12 cellular contexts compared by ENCODE assay signal in genomic region chr12:52053570-52054209, GRCh38. TPM values are rescaled to one million over a fixed set of nuclear protein-coding genes. Genes with fewer than 3 reads are reported as not detected.
DNase-seq lines count a peak whose midpoint lies in the region; ATAC-seq lines count a peak whose summit lies in the region.
"Had no signal": no experiment of that assay in that cellular context is flagged by ENCODE, and none has a peak within 500 bp of the region (broad histone marks: within the 10 kb centered on the region; RNA-seq: fewer than 3 reads in every experiment).

No MANE protein-coding gene starts in this region.

- peak overlapping the region; percentile 22 for H3K27ac Mint-ChIP-seq in activated naive CD8-positive, alpha-beta T cell treated with anti-CD3 and anti-CD28 coated beads, Interleukin-2, amount 50 U/mL, for 24 hours
- H3K27ac Mint-ChIP-seq in memory B cell = peak overlapping the region; percentile 98
- H3K27ac Mint-ChIP-seq in activated CD8-positive, alpha-beta memory T cell treated with anti-CD3 and anti-CD28 coated beads, Interleukin-2, amount 10 ng/mL, durations not matched to agents 7 days and 5 days = no peak overlapping the region

- CTCF ChIA-PET in activated CD8-positive, alpha-beta memory T cell treated with anti-CD3 and anti-CD28 coated beads, Interleukin-2, amount 10 ng/mL, durations not matched to agents 7 days and 5 days (lab: Charles Lee) = interaction anchor here (0.8 to 6.6 kb wide), 2 partner anchors 16 to 28 kb away, joined by 3 to 56 read pairs; partner anchors contain the start of gene ATG101

- H3K27ac ChIP-seq in temporal lobe (ENCODE audit: low read depth, low read length) = peak overlapping the region; percentile 6

- H3K36me3 Mint-ChIP-seq in activated T-cell treated with anti-CD3 and anti-CD28 coated beads, Interleukin-2, amount 50 U/mL, for 4 hours (ENCODE audit: insufficient read depth) = peaks cover 8% of the 10 kb centered on the region
- peaks cover 44% of the 10 kb centered on the region for H3K36me3 Mint-ChIP-seq in activated naive CD8-positive, alpha-beta T cell treated with anti-CD3 and anti-CD28 coated beads, Interleukin-2, amount 50 U/mL, for 24 hours (ENCODE audit: low read depth)
- H3K36me3 Mint-ChIP-seq in memory B cell = peaks cover 4% of the 10 kb centered on the region
- H3K36me3 Mint-ChIP-seq in activated CD8-positive, alpha-beta memory T cell treated with anti-CD3 and anti-CD28 coated beads, Interleukin-2, amount 10 ng/mL, durations not matched to agents 7 days and 5 days = peaks cover 2% of the 10 kb centered on the region

- no peaks in the 10 kb centered on the region for H3K9me3 Mint-ChIP-seq in activated T-cell treated with anti-CD3 and anti-CD28 coated beads, Interleukin-2, amount 50 U/mL, for 4 hours
- no peaks in the 10 kb centered on the region for H3K9me3 Mint-ChIP-seq in activated naive CD8-positive, alpha-beta T cell treated with anti-CD3 and anti-CD28 coated beads, Interleukin-2, amount 50 U/mL, for 24 hours
- H3K9me3 Mint-ChIP-seq in memory B cell = no peaks in the 10 kb centered on the region
- no peaks in the 10 kb centered on the region for H3K9me3 Mint-ChIP-seq in activated CD8-positive, alpha-beta memory T cell treated with anti-CD3 and anti-CD28 coated beads, Interleukin-2, amount 10 ng/mL, durations not matched to agents 7 days and 5 days (ENCODE audit: low read depth)

- ATAC-seq in activated T-cell treated with anti-CD3 and anti-CD28 coated beads, Interleukin-2, amount 50 U/mL, for 4 hours = no peak
- ATAC-seq in activated naive CD8-positive, alpha-beta T cell treated with anti-CD3 and anti-CD28 coated beads, Interleukin-2, amount 50 U/mL, for 24 hours = no peak
- ATAC-seq in memory B cell (ENCODE audit: low read depth) (no peak), HG02973 (IDR thresholded peaks at IDR 0.05; ENCODE audit: unreplicated experiment) (no peak), GM18868 (IDR thresholded peaks at IDR 0.05; ENCODE audit: unreplicated experiment) (no peak)
- no peak for ATAC-seq in activated CD8-positive, alpha-beta memory T cell treated with anti-CD3 and anti-CD28 coated beads, Interleukin-2, amount 10 ng/mL, durations not matched to agents 7 days and 5 days

- peaks cover 37% of the 10 kb centered on the region for H3K4me1 Mint-ChIP-seq in activated T-cell treated with anti-CD3 and anti-CD28 coated beads, Interleukin-2, amount 50 U/mL, for 4 hours (ENCODE audit: low read depth)
- H3K4me1 Mint-ChIP-seq in activated naive CD8-positive, alpha-beta T cell treated with anti-CD3 and anti-CD28 coated beads, Interleukin-2, amount 50 U/mL, for 24 hours = peaks cover 40% of the 10 kb centered on the region
- H3K4me1 Mint-ChIP-seq in memory B cell = peaks cover 33% of the 10 kb centered on the region
- H3K4me1 Mint-ChIP-seq in activated CD8-positive, alpha-beta memory T cell treated with anti-CD3 and anti-CD28 coated beads, Interleukin-2, amount 10 ng/mL, durations not matched to agents 7 days and 5 days = peaks cover 34% of the 10 kb centered on the region

- peak overlapping the region; percentile 97 for H3K4me3 Mint-ChIP-seq in activated T-cell treated with anti-CD3 and anti-CD28 coated beads, Interleukin-2, amount 50 U/mL, for 4 hours
- peak overlapping the region; percentile 99 for H3K4me3 Mint-ChIP-seq in activated naive CD8-positive, alpha-beta T cell treated with anti-CD3 and anti-CD28 coated beads, Interleukin-2, amount 50 U/mL, for 24 hours
- H3K4me3 Mint-ChIP-seq in memory B cell = no peak overlapping the region
- H3K4me3 Mint-ChIP-seq in activated CD8-positive, alpha-beta memory T cell treated with anti-CD3 and anti-CD28 coated beads, Interleukin-2, amount 10 ng/mL, durations not matched to agents 7 days and 5 days = no peak overlapping the region

- no peaks in the 10 kb centered on the region for H3K27me3 Mint-ChIP-seq in activated T-cell treated with anti-CD3 and anti-CD28 coated beads, Interleukin-2, amount 50 U/mL, for 4 hours (ENCODE audit: low read depth)
- no peaks in the 10 kb centered on the region for H3K27me3 Mint-ChIP-seq in activated naive CD8-positive, alpha-beta T cell treated with anti-CD3 and anti-CD28 coated beads, Interleukin-2, amount 50 U/mL, for 24 hours
- H3K27me3 Mint-ChIP-seq in memory B cell = no peaks in the 10 kb centered on the region
- H3K27me3 Mint-ChIP-seq in activated CD8-positive, alpha-beta memory T cell treated with anti-CD3 and anti-CD28 coated beads, Interleukin-2, amount 10 ng/mL, durations not matched to agents 7 days and 5 days = peaks cover 6% of the 10 kb centered on the region

- DNase-seq in activated T-cell treated with anti-CD3 and anti-CD28 coated beads, Interleukin-2, amount 50 U/mL, for 4 hours = no peak
- no peak for DNase-seq in activated T-cell treated with anti-CD3 and anti-CD28 coated beads for 4 hours
- no peak for DNase-seq in activated naive CD8-positive, alpha-beta T cell treated with anti-CD3 and anti-CD28 coated beads, Interleukin-2, amount 50 U/mL, for 24 hours
- DNase-seq in memory B cell (ENCODE audit: low spot score in 2 of 2) = no peak
- DNase-seq in activated CD8-positive, alpha-beta memory T cell treated with anti-CD3 and anti-CD28 coated beads, Interleukin-2, amount 10 ng/mL, durations not matched to agents 7 days and 5 days = no peak
- DNase-seq: cerebellar nuclear complex; NK-92 treated with Interleukin-12 subunit alpha and Interleukin-12 subunit beta, amount 100 ng/mL, for 24 hours; SW 1271 had no signal

RNA-seq across cellular contexts. Expression of gene NR4A1, which starts 2.4 kb away (rescaled TPM):
- 10 to 100 TPM; 26.0 to 34.5 (median 31.3) TPM for total RNA-seq in activated T-cell treated with anti-CD3 and anti-CD28 coated beads, Interleukin-2, amount 50 U/mL, for 4 hours
- total RNA-seq in temporal lobe = 10.1 TPM
- 10 to 100 TPM in 1 of 2 experiments, 1 to 10 TPM in 1; 8.4 to 41.8 TPM for total RNA-seq in activated CD8-positive, alpha-beta memory T cell treated with anti-CD3 and anti-CD28 coated beads, Interleukin-2, amount 10 ng/mL, durations not matched to agents 7 days and 5 days

RNA-seq across cellular contexts. Expression of gene ATG101, which starts 16.1 kb away (rescaled TPM):
- 10 to 100 TPM; 59.6 to 69.7 (median 62.0) TPM for total RNA-seq in activated T-cell treated with anti-CD3 and anti-CD28 coated beads, Interleukin-2, amount 50 U/mL, for 4 hours
- total RNA-seq in temporal lobe = 15.0 TPM
- 10 to 100 TPM; 33.3 to 42.2 TPM for total RNA-seq in activated CD8-positive, alpha-beta memory T cell treated with anti-CD3 and anti-CD28 coated beads, Interleukin-2, amount 10 ng/mL, durations not matched to agents 7 days and 5 days

RNA-seq across cellular contexts. Expression of gene SMIM41, which starts 25.8 kb away (rescaled TPM):
- not detected for total RNA-seq in activated T-cell treated with anti-CD3 and anti-CD28 coated beads, Interleukin-2, amount 50 U/mL, for 4 hours
- not detected for total RNA-seq in temporal lobe
- total RNA-seq in activated CD8-positive, alpha-beta memory T cell treated with anti-CD3 and anti-CD28 coated beads, Interleukin-2, amount 10 ng/mL, durations not matched to agents 7 days and 5 days = not detected
- total RNA-seq: glomerular endothelial cell had no signal

RNA-seq across cellular contexts. Expression of gene TAMALIN, which starts 46.9 kb away (rescaled TPM):
- total RNA-seq in activated T-cell treated with anti-CD3 and anti-CD28 coated beads, Interleukin-2, amount 50 U/mL, for 4 hours = 10 to 100 TPM; 13.5 to 16.5 (median 15.3) TPM
- total RNA-seq in temporal lobe = 1.5 TPM
- total RNA-seq in activated CD8-positive, alpha-beta memory T cell treated with anti-CD3 and anti-CD28 coated beads, Interleukin-2, amount 10 ng/mL, durations not matched to agents 7 days and 5 days = 1 to 10 TPM; 1.8 to 2.2 TPM

Comparison
In these comparisons a context has a peak if more than half of its experiments do, and no peak if none do; other contexts are left out.
1. H3K4me3 Mint-ChIP-seq: peak in activated T-cell treated with anti-CD3 and anti-CD28 coated beads, Interleukin-2, amount 50 U/mL, for 4 hours (single experiment) and activated naive CD8-positive, alpha-beta T cell treated with anti-CD3 and anti-CD28 coated beads, Interleukin-2, amount 50 U/mL, for 24 hours (single experiment); none in memory B cell (single experiment) and activated CD8-positive, alpha-beta memory T cell treated with anti-CD3 and anti-CD28 coated beads, Interleukin-2, amount 10 ng/mL, durations not matched to agents 7 days and 5 days (single experiment).